27 cellular contexts compared by ENCODE assay signal in genomic region chr13:92362717-92363116, GRCh38.
DNase-seq lines count a peak whose midpoint lies in the region; ATAC-seq, FAIRE-seq and TF ChIP-seq lines count a peak whose summit lies in the region.
"Had no signal": no experiment of that assay in that cellular context is flagged by ENCODE, and none has a peak within 500 bp of the region (broad histone marks: within the 10 kb centered on the region; RNA-seq: fewer than 3 reads in every experiment).

No MANE protein-coding gene starts in this region.

- H3K36me3 ChIP-seq in astrocyte (ENCODE audit: insufficient read depth, low read length), result no peaks in the 10 kb centered on the region
- H3K36me3 ChIP-seq in upper lobe of left lung, result no peaks in the 10 kb centered on the region
- H3K36me3 ChIP-seq in colonic mucosa, result no peaks in the 10 kb centered on the region
- no peaks in the 10 kb centered on the region for H3K36me3 ChIP-seq in MG63
- H3K36me3 ChIP-seq: esophagus muscularis mucosa, left lung, tibial artery had no signal

- H3K4me1 ChIP-seq in astrocyte (ENCODE audit: insufficient read depth, low read length) (no peaks in the 10 kb centered on the region), upper lobe of left lung (no peaks in the 10 kb centered on the region), colonic mucosa (no peaks in the 10 kb centered on the region)
- H3K4me1 ChIP-seq: esophagus muscularis mucosa, left lung, tibial artery had no signal

- H3K27me3 ChIP-seq in astrocyte (ENCODE audit: insufficient read depth, low read length), result no peaks in the 10 kb centered on the region
- no peaks in the 10 kb centered on the region for H3K27me3 ChIP-seq in upper lobe of left lung
- H3K27me3 ChIP-seq in colonic mucosa, result no peaks in the 10 kb centered on the region
- no peaks in the 10 kb centered on the region for H3K27me3 ChIP-seq in MG63
- H3K27me3 ChIP-seq: esophagus muscularis mucosa, left lung, tibial artery had no signal

- H4K20me1 ChIP-seq in astrocyte (ENCODE audit: insufficient read depth, low read length), result no peaks in the 10 kb centered on the region

- no peak for FAIRE-seq in astrocyte (lab: Jason Lieb, UNC)
- FAIRE-seq: A204.1, HepG2 had no signal

- no peaks in the 10 kb centered on the region for H3K36me3 Mint-ChIP-seq in astrocyte (ENCODE audit: low read depth, unreplicated experiment)
- H3K36me3 Mint-ChIP-seq: CD4-positive, alpha-beta memory T cell; naive thymus-derived CD4-positive, alpha-beta T cell had no signal

- H3K27ac Mint-ChIP-seq in astrocyte (ENCODE audit: unreplicated experiment), result no peak overlapping the region
- H3K27ac Mint-ChIP-seq: CD4-positive, alpha-beta memory T cell; dendritic cell treated with granulocyte-macrophage colony-stimulating factor and Interleukin-4, amounts not matched to agents 40 ng/mL and 50 ng/mL, for 4 days; naive thymus-derived CD4-positive, alpha-beta T cell; stimulated activated naive CD8-positive, alpha-beta T cell treated with anti-CD3 and anti-CD28 coated beads, Interleukin-15, amount 100 ng/mL, for 72 hours; WTC11 had no signal

- TF ChIP-seq CTCF in astrocyte (IDR thresholded peaks at IDR 0.05; ENCODE audit: insufficient read depth, low read depth, low read length), result no peak
- TF ChIP-seq CTCF in upper lobe of left lung (IDR thresholded peaks at IDR 0.05), result no peak
- TF ChIP-seq CTCF in colonic mucosa (IDR thresholded peaks at IDR 0.05), result no peak

- H3K9me3 Mint-ChIP-seq in astrocyte (ENCODE audit: unreplicated experiment), result peaks cover 7% of the 10 kb centered on the region

- H3K4me2 ChIP-seq in astrocyte (ENCODE audit: low read length), result no peak overlapping the region

- H2AFZ ChIP-seq in astrocyte (ENCODE audit: low read depth, low read length), result no peak overlapping the region

- intact Hi-C loops in colonic mucosa (cut with DNase I), result no loop called here

- no peaks in the 10 kb centered on the region for H3K4me1 Mint-ChIP-seq in astrocyte (ENCODE audit: low read depth, unreplicated experiment)
- H3K4me1 Mint-ChIP-seq: CD4-positive, alpha-beta memory T cell; naive thymus-derived CD4-positive, alpha-beta T cell; stimulated activated naive CD8-positive, alpha-beta T cell treated with anti-CD3 and anti-CD28 coated beads, Interleukin-15, amount 100 ng/mL, for 72 hours had no signal

- no peak for ATAC-seq in upper lobe of left lung (ENCODE audit: low FRiP score in 2 of 2)
- ATAC-seq: HepG2; left lung; naive thymus-derived CD4-positive, alpha-beta T cell; stimulated activated naive CD8-positive, alpha-beta T cell treated with anti-CD3 and anti-CD28 coated beads, Interleukin-15, amount 100 ng/mL, for 72 hours; WTC11 had no signal

- no peaks in the 10 kb centered on the region for H3K79me2 ChIP-seq in astrocyte (ENCODE audit: insufficient read depth, low read length)

- WGBS in upper lobe of left lung, 2 donors, result 22 to 24% methylated on average over 2 of the region's 2 CpGs

- no peaks in the 10 kb centered on the region for H3K27me3 Mint-ChIP-seq in astrocyte (ENCODE audit: low read depth, unreplicated experiment)
- H3K27me3 Mint-ChIP-seq: CD4-positive, alpha-beta memory T cell; dendritic cell treated with granulocyte-macrophage colony-stimulating factor and Interleukin-4, amounts not matched to agents 40 ng/mL and 50 ng/mL, for 4 days; naive thymus-derived CD4-positive, alpha-beta T cell; stimulated activated naive CD8-positive, alpha-beta T cell treated with anti-CD3 and anti-CD28 coated beads, Interleukin-15, amount 100 ng/mL, for 72 hours had no signal

- H3K27ac ChIP-seq in astrocyte (ENCODE audit: low read depth, low read length), result no peak overlapping the region
- no peak overlapping the region for H3K27ac ChIP-seq in upper lobe of left lung
- no peak overlapping the region for H3K27ac ChIP-seq in colonic mucosa
- H3K27ac ChIP-seq: esophagus muscularis mucosa, left lung, skin epidermis, tibial artery had no signal

- TF ChIP-seq EP300 in upper lobe of left lung (IDR thresholded peaks at IDR 0.05), result no peak

- H3K9me3 ChIP-seq in astrocyte (ENCODE audit: insufficient read depth, low read depth, low read length) (no peaks in the 10 kb centered on the region), upper lobe of left lung (no peaks in the 10 kb centered on the region), colonic mucosa (no peaks in the 10 kb centered on the region), MG63 (peaks cover 7% of the 10 kb centered on the region; the same call in 1 of the 2 replicates)
- H3K9me3 ChIP-seq: tibial artery had no signal

- H3K4me3 Mint-ChIP-seq in astrocyte (ENCODE audit: unreplicated experiment), result no peak overlapping the region
- H3K4me3 Mint-ChIP-seq: CD4-positive, alpha-beta memory T cell; dendritic cell treated with granulocyte-macrophage colony-stimulating factor and Interleukin-4, amounts not matched to agents 40 ng/mL and 50 ng/mL, for 4 days; naive thymus-derived CD4-positive, alpha-beta T cell; stimulated activated naive CD8-positive, alpha-beta T cell treated with anti-CD3 and anti-CD28 coated beads, Interleukin-15, amount 100 ng/mL, for 72 hours; WTC11 had no signal

- H3K4me3 ChIP-seq in astrocyte (ENCODE audit: insufficient read depth, low read depth, low read length), result no peak overlapping the region
- no peak overlapping the region for H3K4me3 ChIP-seq in upper lobe of left lung
- no peak overlapping the region for H3K4me3 ChIP-seq in colonic mucosa
- no peak overlapping the region for H3K4me3 ChIP-seq in MG63
- H3K4me3 ChIP-seq: esophagus muscularis mucosa, left lung, skin epidermis, tibial artery had no signal

- DNase-seq in DMS 273 (lab: John Stamatoyannopoulos, UW; ENCODE audit: unreplicated experiment) (peak; percentile 80), NCI-H2171 (lab: John Stamatoyannopoulos, UW) (peak; percentile 43), astrocyte (ENCODE audit: low read depth) (peak; percentile 58), left kidney (ENCODE audit: low read depth, low spot score) (peak; percentile 50), glomerular visceral epithelial cell (ENCODE audit: extremely low spot score) (no peak), upper lobe of left lung (no peak), colonic mucosa (no peak), MG63 (no peak)
- DNase-seq: activated naive CD4-positive, alpha-beta T cell treated with anti-CD3 and anti-CD28 coated beads, Interleukin-2, amount 50 U/mL, for 16 hours; amygdala; CD4-positive, alpha-beta memory T cell; left lung; midbrain; naive thymus-derived CD4-positive, alpha-beta T cell; NCI-H1048; NCI-H2029 treated with DMSO at 0.1 percent for 48 hours; NCI-H510A; occipital lobe; SHP77; stimulated activated naive CD8-positive, alpha-beta T cell treated with anti-CD3 and anti-CD28 coated beads, Interleukin-15, amount 100 ng/mL, for 72 hours; tibial artery had no signal

- H3K9ac ChIP-seq in astrocyte (ENCODE audit: low read length) (no peak overlapping the region), colonic mucosa (ENCODE audit: low read depth in 2 of 2, low read length in 2 of 2) (no peak overlapping the region)

- TF ChIP-seq POLR2A in upper lobe of left lung (IDR thresholded peaks at IDR 0.05), result no peak

Comparison
In these comparisons a context has a peak if more than half of its experiments do, and no peak if none do; other contexts are left out.
1. DNase-seq: peak in DMS 273 (single experiment), NCI-H2171 (single experiment), astrocyte (single experiment) and left kidney (single experiment); none in glomerular visceral epithelial cell (single experiment), upper lobe of left lung (0 of 2), colonic mucosa (single experiment) and MG63 (single experiment).